1 cellular context compared by ENCODE assay signal in genomic region chr17:44082206-44082605, GRCh38.
TF ChIP-seq lines count a peak whose summit lies in the region.

No MANE protein-coding gene starts in this region.

TF ChIP-seq in A549, 52 proteins besides CTCF, POLR2A, EP300 and RAD21:
- TF ChIP-seq KDM5A (IDR thresholded peaks at IDR 0.05) (no peak), POLR2AphosphoS2 (conservative IDR thresholded peaks at IDR 0.05; ENCODE audit: low read length) (0 out of 2 replicates have a peak, but pooled peaks have one; percentile 84), PHF8 (IDR thresholded peaks at IDR 0.05; ENCODE audit: borderline replicate concordance, low read depth) (no peak)
